In genomic region chr19:35090160-35090794, GRCh38 we compare ENCODE assay signal across 9 cellular contexts. TPM values are rescaled to one million over a fixed set of nuclear protein-coding genes. Genes with fewer than 3 reads are reported as not detected.
A peak's percentile ranks its signal among the peaks of the same experiment; 100 is the strongest.
DNase-seq lines count a peak whose midpoint lies in the region; ATAC-seq and TF ChIP-seq lines count a peak whose summit lies in the region.
"Had no signal": no experiment of that assay in that cellular context is flagged by ENCODE, and none has a peak within 500 bp of the region (broad histone marks: within the 10 kb centered on the region; RNA-seq: fewer than 3 reads in every experiment).

No MANE protein-coding gene starts in this region.

- POLR2A ChIA-PET in SK-N-SH (lab: Yijun Ruan, JAX) = no interaction called here

- H3K4me3 Mint-ChIP-seq in brain = no peak overlapping the region
- H3K4me3 Mint-ChIP-seq: activated naive CD4-positive, alpha-beta T cell treated with anti-CD3 and anti-CD28 coated beads, Interleukin-2, amount 50 U/mL, for 24 hours had no signal

- WGBS in SK-N-SH (ENCODE audit: low lambda C conversion rate) = 30% methylated on average over 14 of the region's 14 CpGs
- no CpG with 5 or more reads among the region's 14 CpGs for WGBS in iPS DF 6.9 (ENCODE audit: insufficient coverage, insufficient read length)

- CTCF ChIA-PET in SK-N-SH (lab: Yijun Ruan, JAX) = interaction anchor here (0.7 to 5.0 kb wide), 14 partner anchors 9 to 118 kb away, joined by 3 to 49 read pairs (median 5); partner anchors contain the start of genes FXYD3 and LGI4

- peaks cover 8% of the 10 kb centered on the region for H3K27me3 Mint-ChIP-seq in brain

- H3F3A ChIP-seq in SK-N-SH (replicated peaks; ENCODE audit: insufficient read depth) = no peaks in the 10 kb centered on the region

- H3K27ac Mint-ChIP-seq in brain = peak overlapping the region in 1 of 5 experiments; percentile 20
- H3K27ac Mint-ChIP-seq: activated naive CD4-positive, alpha-beta T cell treated with anti-CD3 and anti-CD28 coated beads, Interleukin-2, amount 50 U/mL, for 24 hours had no signal

- TF ChIP-seq EP300 in SK-N-SH (IDR thresholded peaks at IDR 0.05; ENCODE audit: borderline replicate concordance in 1 of 2, low read depth in 1 of 2, low read length in 1 of 2) = no peak

- ATAC-seq in HG03457 (IDR thresholded peaks at IDR 0.05; ENCODE audit: unreplicated experiment) (no peak), HG02840 (IDR thresholded peaks at IDR 0.05; ENCODE audit: low FRiP score, unreplicated experiment) (no peak)

- no peaks in the 10 kb centered on the region for H3K79me2 ChIP-seq in SK-N-SH (ENCODE audit: insufficient read depth)

- no peak overlapping the region for H2AFZ ChIP-seq in SK-N-SH (ENCODE audit: low read depth)

- H3K27me3 ChIP-seq in SK-N-SH (ENCODE audit: insufficient read depth) (no peaks in the 10 kb centered on the region), iPS DF 6.9 (ENCODE audit: control insufficient read depth, insufficient read depth, low read length) (no peaks in the 10 kb centered on the region), skeletal muscle tissue (ENCODE audit: control insufficient read depth in 3 of 3, insufficient read depth in 3 of 3, low read length in 3 of 3) (peaks cover 0 to 6% (median 3%) of the 10 kb centered on the region in 3 donors)

- peaks cover 10 to 15% of the 10 kb centered on the region in 2 experiments; a peak in 2 of 4 replicates for H3K4me1 ChIP-seq in SK-N-SH (ENCODE audit: control insufficient read depth in 1 of 2, insufficient read depth in 2 of 2, low read depth in 1 of 2, low read length in 1 of 2)
- peaks cover 3% of the 10 kb centered on the region for H3K4me1 ChIP-seq in iPS DF 6.9 (ENCODE audit: control insufficient read depth, insufficient read depth, low read length)
- H3K4me1 ChIP-seq in skeletal muscle tissue (ENCODE audit: control insufficient read depth in 3 of 3, insufficient read depth in 3 of 3, low read length in 3 of 3) = peaks cover 15 to 29% (median 18%) of the 10 kb centered on the region in 3 donors

- no peaks in the 10 kb centered on the region for H3K9me3 ChIP-seq in SK-N-SH
- no peaks in the 10 kb centered on the region for H3K9me3 ChIP-seq in iPS DF 6.9 (ENCODE audit: control insufficient read depth, insufficient read depth, low read length)
- H3K9me3 ChIP-seq in skeletal muscle tissue (ENCODE audit: control insufficient read depth in 3 of 3, low read length in 3 of 3) = no peaks in the 10 kb centered on the region

- TF ChIP-seq RAD21 in SK-N-SH (IDR thresholded peaks at IDR 0.05; ENCODE audit: low read length) = peak; percentile 71

- H3K27ac ChIP-seq in SK-N-SH (ENCODE audit: low read depth in 2 of 2, low read length in 1 of 2) = no peak overlapping the region
- H3K27ac ChIP-seq in iPS DF 6.9 (ENCODE audit: low read length) = no peak overlapping the region
- no peak overlapping the region for H3K27ac ChIP-seq in skeletal muscle tissue (ENCODE audit: low read depth, low read length)

- H3K36me3 ChIP-seq in SK-N-SH (replicated peaks in 1 of 2; ENCODE audit: control insufficient read depth in 1 of 2, insufficient read depth in 2 of 2, low read length in 1 of 2) (no peaks in the 10 kb centered on the region), iPS DF 6.9 (ENCODE audit: control insufficient read depth, insufficient read depth, low read length) (no peaks in the 10 kb centered on the region), skeletal muscle tissue (ENCODE audit: control insufficient read depth in 3 of 3, insufficient read depth in 3 of 3, low read length in 3 of 3) (no peaks in the 10 kb centered on the region)

- H3K9me3 Mint-ChIP-seq in brain = no peaks in the 10 kb centered on the region
- H3K9me3 Mint-ChIP-seq: activated naive CD4-positive, alpha-beta T cell treated with anti-CD3 and anti-CD28 coated beads, Interleukin-2, amount 50 U/mL, for 24 hours had no signal

- TF ChIP-seq CTCF in LNCaP clone FGC (IDR thresholded peaks at IDR 0.05; ENCODE audit: control insufficient read depth, extremely low read depth, insufficient read depth) = peak; percentile 66
- TF ChIP-seq CTCF in SK-N-SH (IDR thresholded peaks at IDR 0.05) = peak; percentile 68
- peak; percentile 70 to 81 for TF ChIP-seq CTCF in brain (conservative IDR thresholded peaks at IDR 0.05)

- H3K4me3 ChIP-seq in LNCaP clone FGC (ENCODE audit: low read depth, low read length) = no peak overlapping the region
- H3K4me3 ChIP-seq in SK-N-SH (ENCODE audit: low read depth in 2 of 2, low read length in 1 of 2) = no peak overlapping the region
- H3K4me3 ChIP-seq in iPS DF 6.9 (ENCODE audit: low read length) = peak overlapping the region; percentile 10; the same call in 1 of the 2 replicates
- H3K4me3 ChIP-seq in skeletal muscle tissue (ENCODE audit: low read length in 3 of 3) = peak overlapping the region; percentile 48 to 60 (median 58)

- H3K4me1 Mint-ChIP-seq in brain = no peaks in the 10 kb centered on the region

- no peaks in the 10 kb centered on the region for H4K20me1 ChIP-seq in SK-N-SH (ENCODE audit: insufficient read depth)

- H3K36me3 Mint-ChIP-seq in brain = no peaks in the 10 kb centered on the region
- H3K36me3 Mint-ChIP-seq: activated naive CD4-positive, alpha-beta T cell treated with anti-CD3 and anti-CD28 coated beads, Interleukin-2, amount 50 U/mL, for 24 hours had no signal

- no peak overlapping the region for H3K9ac ChIP-seq in SK-N-SH
- peak overlapping the region; percentile 4 to 57 (median 57) for H3K9ac ChIP-seq in skeletal muscle tissue (ENCODE audit: low read depth in 1 of 3, low read length in 3 of 3)

- DNase-seq in EL (peak; percentile 69), LNCaP clone FGC (ENCODE audit: low read depth) (peak; percentile 25), SK-N-SH (peak; percentile 90), iPS DF 6.9 (ENCODE audit: low read depth, low spot score) (peak; percentile 54)

- H3K9me2 ChIP-seq in SK-N-SH = no peaks in the 10 kb centered on the region

- H3K4me2 ChIP-seq in SK-N-SH = no peak overlapping the region

TF ChIP-seq in SK-N-SH, 30 proteins besides CTCF, POLR2A, EP300 and RAD21:
- TF ChIP-seq SMC3 (IDR thresholded peaks at IDR 0.05; ENCODE audit: low read depth, low read length) (peak; percentile 49), TCF12 (IDR thresholded peaks at IDR 0.05) (no peak)

RNA-seq across cellular contexts. Expression of gene FXYD3, which starts 25.3 kb away (rescaled TPM):
- polyA plus RNA-seq in SK-N-SH (2012; rRNA removed) (not detected in 2 replicates), brain (ENCODE audit: insufficient read depth, low read depth, low replicate concordance) (0.78 TPM)
- not detected in 2 replicates for polyA plus RNA-seq in SK-N-SH (2012; cell fraction: cytosol; rRNA removed)
- polyA plus RNA-seq in SK-N-SH (2012; cell fraction: nucleus; rRNA removed) = not detected in 2 replicates
- not detected for total RNA-seq in skeletal muscle tissue

RNA-seq across cellular contexts. Expression of gene LGI4, which starts 44.6 kb away (rescaled TPM):
- 0.05 and 0.15 TPM in 2 replicates for polyA plus RNA-seq in SK-N-SH (2012; rRNA removed)
- polyA plus RNA-seq in SK-N-SH (2012; cell fraction: cytosol; rRNA removed) = 0.03 TPM in 1 of 2 replicates, not detected in the other
- polyA plus RNA-seq in SK-N-SH (2012; cell fraction: nucleus; rRNA removed) = 1.1 and 1.2 TPM in 2 replicates
- polyA plus RNA-seq in brain (ENCODE audit: insufficient read depth, low read depth, low replicate concordance) = 29.2 TPM
- total RNA-seq in skeletal muscle tissue = 5.2 TPM

RNA-seq across cellular contexts. Expression of gene FXYD1, which starts 48.3 kb away (rescaled TPM):
- polyA plus RNA-seq in SK-N-SH (2012; rRNA removed) (0.12 TPM in 1 of 2 replicates, not detected in the other), brain (ENCODE audit: insufficient read depth, low read depth, low replicate concordance) (164 TPM)
- 0.17 TPM in 1 of 2 replicates, not detected in the other for polyA plus RNA-seq in SK-N-SH (2012; cell fraction: cytosol; rRNA removed)
- polyA plus RNA-seq in SK-N-SH (2012; cell fraction: nucleus; rRNA removed) = 0.31 and 0.38 TPM in 2 replicates
- total RNA-seq in skeletal muscle tissue = 45.4 TPM

RNA-seq across cellular contexts. Expression of gene HPN, which starts 48.8 kb away (rescaled TPM):
- polyA plus RNA-seq in SK-N-SH (2012; rRNA removed) = 0.05 TPM in 1 of 2 replicates, not detected in the other
- 0.03 TPM in 1 of 2 replicates, not detected in the other for polyA plus RNA-seq in SK-N-SH (2012; cell fraction: cytosol; rRNA removed)
- 0.07 and 0.15 TPM in 2 replicates for polyA plus RNA-seq in SK-N-SH (2012; cell fraction: nucleus; rRNA removed)
- 3.9 TPM for polyA plus RNA-seq in brain (ENCODE audit: insufficient read depth, low read depth, low replicate concordance)
- total RNA-seq in skeletal muscle tissue = 0.52 TPM

RNA-seq across cellular contexts. Expression of gene FXYD7, which starts 52.8 kb away (rescaled TPM):
- polyA plus RNA-seq in SK-N-SH (2012; rRNA removed) (0.10 and 0.44 TPM in 2 replicates), brain (ENCODE audit: insufficient read depth, low read depth, low replicate concordance) (106 TPM)
- 0.20 and 0.21 TPM in 2 replicates for polyA plus RNA-seq in SK-N-SH (2012; cell fraction: cytosol; rRNA removed)
- polyA plus RNA-seq in SK-N-SH (2012; cell fraction: nucleus; rRNA removed) = 0.43 and 0.69 TPM in 2 replicates
- total RNA-seq in skeletal muscle tissue = 0.52 TPM

Comparison
In these comparisons a context has a peak if more than half of its experiments do, and no peak if none do; other contexts are left out.
1. DNase-seq: peak in every context shown above with its lines; median percentile 90 in SK-N-SH; 69 in EL; 54 in iPS DF 6.9; 25 in LNCaP clone FGC.
2. H3K4me3 ChIP-seq: peak in iPS DF 6.9 (single experiment) and skeletal muscle tissue (3 of 3); none in LNCaP clone FGC (single experiment) and SK-N-SH (0 of 2).
3. RNA of gene LGI4, which starts 44.6 kb away (polyA plus RNA-seq): 29.2 TPM in brain (single experiment); 0.03 to 1.2 TPM in SK-N-SH; every median in the first group is over 10 times any median in the second.
4. RNA of gene FXYD1, which starts 48.3 kb away (polyA plus RNA-seq): 164 TPM in brain (single experiment); 0.12 to 0.38 TPM in SK-N-SH; every median in the first group is over 100 times any median in the second.
5. Peak in every context shown above with its lines, with median percentiles within 50 percentile points of each other: CTCF ChIP-seq.